Comparison of ENCODE assay signal across 9 cellular contexts in genomic region chr5:81850932-81851331, GRCh38.
DNase-seq lines count a peak whose midpoint lies in the region; ATAC-seq and TF ChIP-seq lines count a peak whose summit lies in the region.
"Had no signal": no experiment of that assay in that cellular context is flagged by ENCODE, and none has a peak within 500 bp of the region (broad histone marks: within the 10 kb centered on the region; RNA-seq: fewer than 3 reads in every experiment).

No MANE protein-coding gene starts in this region.

- H3K9me3 ChIP-seq in MM.1S (replicated peaks; ENCODE audit: insufficient read depth, low read length), result no peaks in the 10 kb centered on the region
- H3K9me3 ChIP-seq in naive thymus-derived CD4-positive, alpha-beta T cell (ENCODE audit: control insufficient read depth in 2 of 3, low read length in 3 of 3), result no peaks in the 10 kb centered on the region

- H3K27me3 ChIP-seq in MM.1S (replicated peaks; ENCODE audit: insufficient read depth, low read length) (no peaks in the 10 kb centered on the region), dorsolateral prefrontal cortex (no peaks in the 10 kb centered on the region)
- no peaks in the 10 kb centered on the region for H3K27me3 ChIP-seq in naive thymus-derived CD4-positive, alpha-beta T cell (ENCODE audit: control insufficient read depth in 2 of 2, insufficient read depth in 2 of 2, low read length in 2 of 2)
- H3K27me3 ChIP-seq: foreskin keratinocyte had no signal

- CTCF ChIA-PET in naive thymus-derived CD4-positive, alpha-beta T cell (lab: Charles Lee), result interaction anchor here (0.6 to 3.8 kb wide), 6 partner anchors 12 to 342 kb away, joined by 3 to 24 read pairs (median 9); partner anchors contain the start of gene SSBP2

- H3K4me2 ChIP-seq in MM.1S (ENCODE audit: low read depth, low read length), result peak overlapping the region; percentile 61

- peak overlapping the region; percentile 90 for H3K9ac ChIP-seq in MM.1S (ENCODE audit: low read length)

- DNase-seq in AG10803 (ENCODE audit: low read depth) (peak; percentile 25), MM.1S (no peak), dorsolateral prefrontal cortex (no peak), dermis blood vessel endothelial cell (no peak), ureter (ENCODE audit: low spot score) (no peak), SIG-M5 (lab: John Stamatoyannopoulos, UW) (no peak)
- DNase-seq in naive thymus-derived CD4-positive, alpha-beta T cell, result no peak
- no peak for DNase-seq in activated CD8-positive, alpha-beta memory T cell treated with anti-CD3 and anti-CD28 coated beads, Interleukin-2, amount 50 U/mL, for 48 hours

- H3K27ac ChIP-seq in MM.1S (ENCODE audit: low read length) (peak overlapping the region; percentile 98), dorsolateral prefrontal cortex (peak overlapping the region; percentile 81 to 99 (median 97))
- peak overlapping the region; percentile 71 for H3K27ac ChIP-seq in naive thymus-derived CD4-positive, alpha-beta T cell (ENCODE audit: low read depth, low read length)
- H3K27ac ChIP-seq: foreskin keratinocyte had no signal

- H3K36me3 ChIP-seq in MM.1S (replicated peaks; ENCODE audit: insufficient read depth, low read length), result no peaks in the 10 kb centered on the region
- no peaks in the 10 kb centered on the region for H3K36me3 ChIP-seq in naive thymus-derived CD4-positive, alpha-beta T cell (ENCODE audit: control insufficient read depth in 2 of 3, insufficient read depth in 3 of 3, low read length in 3 of 3)

- POLR2A ChIA-PET in naive thymus-derived CD4-positive, alpha-beta T cell (lab: Charles Lee), result interaction anchor here (0.9 to 7.5 kb wide), 12 partner anchors 10 to 183 kb away, joined by 3 to 172 read pairs (median 6); partner anchors contain the start of gene SSBP2

- peaks cover 39% of the 10 kb centered on the region for H3K4me1 ChIP-seq in MM.1S (ENCODE audit: low read length)
- H3K4me1 ChIP-seq in naive thymus-derived CD4-positive, alpha-beta T cell (ENCODE audit: control insufficient read depth in 2 of 2, insufficient read depth in 2 of 2, low read length in 2 of 2), result peaks cover 18 to 22% of the 10 kb centered on the region in 2 donors

- no peaks in the 10 kb centered on the region for H3K27me3 Mint-ChIP-seq in naive thymus-derived CD4-positive, alpha-beta T cell

- H3K4me3 ChIP-seq in AG10803 (ENCODE audit: low read length), result peak overlapping the region; percentile 14; the same call in 1 of the 2 replicates
- H3K4me3 ChIP-seq in MM.1S (ENCODE audit: low read length), result peak overlapping the region; percentile 59
- peak overlapping the region in 43 of 59 donors; percentile 46 to 81 (median 64) for H3K4me3 ChIP-seq in dorsolateral prefrontal cortex
- peak overlapping the region; percentile 82 for H3K4me3 ChIP-seq in naive thymus-derived CD4-positive, alpha-beta T cell (ENCODE audit: low read length)

- intact Hi-C loops in dorsolateral prefrontal cortex (cut with DNase I), result loop anchor here (1.0 to 10.0 kb wide), 9 partner anchors 64 to 546 kb away; partner anchors contain the start of genes SSBP2 (in 2 of the 2), ATG10 (in 1 of the 2) and ZCCHC9 (in 1 of the 2)
- intact Hi-C loops in naive thymus-derived CD4-positive, alpha-beta T cell (cut with micrococcal nuclease), result loop anchor here (1.0 to 10.0 kb wide), 16 partner anchors 13 to 549 kb away; partner anchors contain the start of genes SSBP2 (in 2 of the 2) and ZCCHC9 (in 1 of the 2)

- H3K9me2 ChIP-seq in MM.1S (replicated peaks; ENCODE audit: insufficient read depth, low read length), result no peaks in the 10 kb centered on the region

- H3K9me3 Mint-ChIP-seq in naive thymus-derived CD4-positive, alpha-beta T cell, result no peaks in the 10 kb centered on the region

- peaks cover 0 to 4% (median 0%) of the 10 kb centered on the region in 5 donors for H3K36me3 Mint-ChIP-seq in naive thymus-derived CD4-positive, alpha-beta T cell

- H3K4me1 Mint-ChIP-seq in naive thymus-derived CD4-positive, alpha-beta T cell, result peaks cover 23 to 70% (median 56%) of the 10 kb centered on the region in 7 donors

- no peak for TF ChIP-seq CTCF in AG10803 (conservative IDR thresholded peaks at IDR 0.05; ENCODE audit: low read length)
- TF ChIP-seq CTCF in MM.1S (IDR thresholded peaks at IDR 0.05; ENCODE audit: low read length), result no peak
- no peak for TF ChIP-seq CTCF in dorsolateral prefrontal cortex (IDR thresholded peaks at IDR 0.05 in 54 of 56, conservative IDR thresholded peaks at IDR 0.05 in 2 of 56; ENCODE audit: low read depth in 1 of 56, partially characterized antibody in 56 of 56)

- no peak for ATAC-seq in naive thymus-derived CD4-positive, alpha-beta T cell

- H3K79me2 ChIP-seq in MM.1S (ENCODE audit: low read length), result peaks cover 5% of the 10 kb centered on the region; the same call in 1 of the 2 replicates

- peaks cover 43% of the 10 kb centered on the region for H3F3A ChIP-seq in MM.1S (ENCODE audit: insufficient read depth, low read length)

- H2AFZ ChIP-seq in MM.1S (ENCODE audit: low read length), result peak overlapping the region; percentile 52

- H3K4me3 Mint-ChIP-seq in naive thymus-derived CD4-positive, alpha-beta T cell, result peak overlapping the region; percentile 92 to 98 (median 94)

- peak overlapping the region; percentile 96 to 100 (median 97) for H3K27ac Mint-ChIP-seq in naive thymus-derived CD4-positive, alpha-beta T cell

- H4K20me1 ChIP-seq in MM.1S (ENCODE audit: insufficient read depth, low read length), result no peaks in the 10 kb centered on the region

Comparison
In these comparisons a context has a peak if more than half of its experiments do, and no peak if none do; other contexts are left out.
1. H3K4me3 ChIP-seq: peak in every context shown above with its lines; median percentile 82 in naive thymus-derived CD4-positive, alpha-beta T cell; 64 in dorsolateral prefrontal cortex; 59 in MM.1S; 14 in AG10803.